Comparison of ENCODE assay signal across 1 cellular context in the genomic region with DNA sequence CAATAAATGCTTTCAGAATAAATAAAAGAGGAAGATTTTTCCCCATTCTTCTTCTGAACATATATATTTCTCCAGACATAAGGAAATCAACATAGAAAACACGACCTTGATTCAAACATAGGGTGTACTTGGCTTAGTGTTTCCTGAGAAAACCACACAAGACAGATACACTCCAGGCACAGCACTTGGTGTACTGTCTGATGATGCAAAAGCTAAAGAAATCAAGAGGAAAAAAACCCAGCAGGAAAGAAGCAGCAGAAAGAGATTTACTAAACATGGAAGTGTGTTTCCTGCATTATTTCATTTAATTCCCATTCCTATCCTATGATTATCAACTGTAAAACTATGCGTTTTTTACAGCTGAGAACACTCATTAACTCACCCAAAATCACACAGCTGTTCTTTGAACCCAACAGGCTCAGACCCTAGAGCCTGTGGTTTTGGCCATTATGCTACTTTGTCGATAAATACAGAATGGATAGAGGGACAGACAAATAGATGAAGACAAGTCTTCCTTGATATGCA.
TF ChIP-seq lines count a peak whose summit lies in the region.

No MANE protein-coding gene starts in this region.

TF ChIP-seq in SK-N-SH, 30 proteins besides CTCF, POLR2A, EP300 and RAD21 (continued from another document):
- TF ChIP-seq, protein P1, sequence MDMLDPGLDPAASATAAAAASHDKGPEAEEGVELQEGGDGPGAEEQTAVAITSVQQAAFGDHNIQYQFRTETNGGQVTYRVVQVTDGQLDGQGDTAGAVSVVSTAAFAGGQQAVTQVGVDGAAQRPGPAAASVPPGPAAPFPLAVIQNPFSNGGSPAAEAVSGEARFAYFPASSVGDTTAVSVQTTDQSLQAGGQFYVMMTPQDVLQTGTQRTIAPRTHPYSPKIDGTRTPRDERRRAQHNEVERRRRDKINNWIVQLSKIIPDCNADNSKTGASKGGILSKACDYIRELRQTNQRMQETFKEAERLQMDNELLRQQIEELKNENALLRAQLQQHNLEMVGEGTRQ (IDR thresholded peaks at IDR 0.05; ENCODE audit: borderline replicate concordance, low read depth, low read length) = no peak
- TF ChIP-seq, protein P2, sequence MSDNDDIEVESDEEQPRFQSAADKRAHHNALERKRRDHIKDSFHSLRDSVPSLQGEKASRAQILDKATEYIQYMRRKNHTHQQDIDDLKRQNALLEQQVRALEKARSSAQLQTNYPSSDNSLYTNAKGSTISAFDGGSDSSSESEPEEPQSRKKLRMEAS (IDR thresholded peaks at IDR 0.05; ENCODE audit: low read depth) = no peak
- TF ChIP-seq MEF2A (IDR thresholded peaks at IDR 0.05; ENCODE audit: borderline replicate concordance, low read depth) (no peak), ZBTB33 (IDR thresholded peaks at IDR 0.05; ENCODE audit: borderline replicate concordance, low read depth) (no peak), FOXJ3 (CRISPR knock-in tag; IDR thresholded peaks at IDR 0.05) (no peak), FOXM1 (IDR thresholded peaks at IDR 0.05; ENCODE audit: low read depth) (no peak), USF1 (IDR thresholded peaks at IDR 0.05; ENCODE audit: borderline replicate concordance, low read depth) (no peak)
